12 cellular contexts compared by ENCODE assay signal in the genomic region with DNA sequence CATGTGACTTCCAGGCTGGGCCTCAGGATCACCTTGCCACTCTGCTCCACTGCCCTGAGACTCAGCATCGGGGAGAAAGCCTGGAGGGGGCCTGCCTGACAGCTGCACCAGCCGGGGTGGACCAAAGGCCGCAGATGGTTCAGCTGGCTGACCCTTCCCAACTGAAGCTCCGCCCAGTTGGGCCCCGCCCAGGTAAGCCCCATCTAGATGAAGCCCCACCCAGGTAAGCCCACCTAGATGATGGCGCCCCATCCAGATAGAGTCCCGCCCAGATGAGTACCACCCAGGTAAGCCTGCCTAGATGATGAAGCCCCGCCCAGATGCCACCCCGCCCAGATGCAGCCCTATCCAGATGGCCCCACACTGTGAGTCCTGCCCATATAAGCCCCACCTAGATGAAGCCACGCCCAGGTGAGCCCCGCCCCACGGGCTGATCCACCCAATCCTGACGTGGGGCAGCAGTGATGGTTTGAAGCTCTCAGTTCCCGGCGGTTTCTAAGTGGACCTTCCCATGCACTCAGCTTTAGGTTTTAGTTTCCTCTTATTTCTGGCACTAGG. TPM values are rescaled to one million over a fixed set of nuclear protein-coding genes. Genes with fewer than 3 reads are reported as not detected.
A peak's percentile ranks its signal among the peaks of the same experiment; 100 is the strongest.
DNase-seq lines count a peak whose midpoint lies in the region; ATAC-seq lines count a peak whose summit lies in the region.
"Had no signal": no experiment of that assay in that cellular context is flagged by ENCODE, and none has a peak within 500 bp of the region (broad histone marks: within the 10 kb centered on the region; RNA-seq: fewer than 3 reads in every experiment).

No MANE protein-coding gene starts in this region.

- no peaks in the 10 kb centered on the region for H3K27me3 Mint-ChIP-seq in activated T-cell treated with anti-CD3 and anti-CD28 coated beads, Interleukin-2, amount 50 U/mL, for 24 hours
- H3K27me3 Mint-ChIP-seq in activated T-cell treated with anti-CD3 and anti-CD28 coated beads, Interleukin-2, amount 50 U/mL, for 4 hours (ENCODE audit: low read depth): no peaks in the 10 kb centered on the region
- no peaks in the 10 kb centered on the region for H3K27me3 Mint-ChIP-seq in activated naive CD8-positive, alpha-beta T cell treated with anti-CD3 and anti-CD28 coated beads for 36 hours
- H3K27me3 Mint-ChIP-seq: stimulated activated naive CD8-positive, alpha-beta T cell treated with anti-CD3 and anti-CD28 coated beads, Interleukin-15, Interleukin-2, amounts not matched to agents 100 ng/mL and 50 ng/mL, for 24 hours had no signal

- H3K4me3 Mint-ChIP-seq in activated T-cell treated with anti-CD3 and anti-CD28 coated beads, Interleukin-2, amount 50 U/mL, for 24 hours: no peak overlapping the region
- no peak overlapping the region for H3K4me3 Mint-ChIP-seq in activated T-cell treated with anti-CD3 and anti-CD28 coated beads, Interleukin-2, amount 50 U/mL, for 4 hours
- H3K4me3 Mint-ChIP-seq in activated naive CD8-positive, alpha-beta T cell treated with anti-CD3 and anti-CD28 coated beads for 36 hours: no peak overlapping the region
- no peak overlapping the region for H3K4me3 Mint-ChIP-seq in stimulated activated effector memory CD8-positive, alpha-beta T cell treated with anti-CD3 and anti-CD28 coated beads, Interleukin-12 subunit alpha, Interleukin-12 subunit beta, amount 100 ng/mL, for 72 hours
- H3K4me3 Mint-ChIP-seq: stimulated activated naive CD8-positive, alpha-beta T cell treated with anti-CD3 and anti-CD28 coated beads, Interleukin-15, Interleukin-2, amounts not matched to agents 100 ng/mL and 50 ng/mL, for 24 hours had no signal

- no peaks in the 10 kb centered on the region for H3K36me3 Mint-ChIP-seq in activated T-cell treated with anti-CD3 and anti-CD28 coated beads, Interleukin-2, amount 50 U/mL, for 24 hours (ENCODE audit: low read depth)
- H3K36me3 Mint-ChIP-seq in activated T-cell treated with anti-CD3 and anti-CD28 coated beads, Interleukin-2, amount 50 U/mL, for 4 hours (ENCODE audit: insufficient read depth): no peaks in the 10 kb centered on the region
- H3K36me3 Mint-ChIP-seq in activated naive CD8-positive, alpha-beta T cell treated with anti-CD3 and anti-CD28 coated beads for 36 hours: no peaks in the 10 kb centered on the region
- H3K36me3 Mint-ChIP-seq in stimulated activated effector memory CD8-positive, alpha-beta T cell treated with anti-CD3 and anti-CD28 coated beads, Interleukin-12 subunit alpha, Interleukin-12 subunit beta, amount 100 ng/mL, for 72 hours: peaks cover 11% of the 10 kb centered on the region

- DNase-seq in activated T-cell treated with anti-CD3 and anti-CD28 coated beads, Interleukin-2, amount 50 U/mL, for 24 hours: no peak
- DNase-seq in activated T-cell treated with anti-CD3 and anti-CD28 coated beads, Interleukin-2, amount 50 U/mL, for 4 hours: no peak
- DNase-seq in NAMALWA (ENCODE audit: low spot score) (peak; percentile 71), NCI-H1930 (lab: John Stamatoyannopoulos, UW) (no peak), NCI-H1105 (lab: John Stamatoyannopoulos, UW) (no peak), amniotic stem cell (lab: John Stamatoyannopoulos, UW) (no peak)
- DNase-seq in activated naive CD8-positive, alpha-beta T cell treated with anti-CD3 and anti-CD28 coated beads for 36 hours: peak; percentile 31
- DNase-seq in stimulated activated effector memory CD8-positive, alpha-beta T cell treated with anti-CD3 and anti-CD28 coated beads, Interleukin-12 subunit alpha, Interleukin-12 subunit beta, amount 100 ng/mL, for 72 hours (ENCODE audit: low spot score in 2 of 2): no peak
- DNase-seq: foreskin fibroblast; islet precursor cell; stimulated activated CD4-positive, alpha-beta T cell treated with anti-CD3 and anti-CD28 coated beads, Interleukin-2, amount 100 ng/mL, for 48 hours had no signal

- H3K27ac Mint-ChIP-seq in activated T-cell treated with anti-CD3 and anti-CD28 coated beads, Interleukin-2, amount 50 U/mL, for 24 hours: peak overlapping the region; percentile 2
- H3K27ac Mint-ChIP-seq in activated naive CD8-positive, alpha-beta T cell treated with anti-CD3 and anti-CD28 coated beads for 36 hours: no peak overlapping the region
- H3K27ac Mint-ChIP-seq in stimulated activated effector memory CD8-positive, alpha-beta T cell treated with anti-CD3 and anti-CD28 coated beads, Interleukin-12 subunit alpha, Interleukin-12 subunit beta, amount 100 ng/mL, for 72 hours: peak overlapping the region; percentile 85
- H3K27ac Mint-ChIP-seq: stimulated activated naive CD8-positive, alpha-beta T cell treated with anti-CD3 and anti-CD28 coated beads, Interleukin-15, Interleukin-2, amounts not matched to agents 100 ng/mL and 50 ng/mL, for 24 hours had no signal

- no peak for ATAC-seq in activated T-cell treated with anti-CD3 and anti-CD28 coated beads, Interleukin-2, amount 50 U/mL, for 4 hours
- ATAC-seq in stimulated activated effector memory CD8-positive, alpha-beta T cell treated with anti-CD3 and anti-CD28 coated beads, Interleukin-12 subunit alpha, Interleukin-12 subunit beta, amount 100 ng/mL, for 72 hours: no peak

- peaks cover 54% of the 10 kb centered on the region for H3K4me1 Mint-ChIP-seq in activated T-cell treated with anti-CD3 and anti-CD28 coated beads, Interleukin-2, amount 50 U/mL, for 24 hours (ENCODE audit: low read depth)
- peaks cover 56% of the 10 kb centered on the region for H3K4me1 Mint-ChIP-seq in activated T-cell treated with anti-CD3 and anti-CD28 coated beads, Interleukin-2, amount 50 U/mL, for 4 hours (ENCODE audit: low read depth)
- H3K4me1 Mint-ChIP-seq in activated naive CD8-positive, alpha-beta T cell treated with anti-CD3 and anti-CD28 coated beads for 36 hours: peaks cover 29% of the 10 kb centered on the region
- H3K4me1 Mint-ChIP-seq in stimulated activated effector memory CD8-positive, alpha-beta T cell treated with anti-CD3 and anti-CD28 coated beads, Interleukin-12 subunit alpha, Interleukin-12 subunit beta, amount 100 ng/mL, for 72 hours: peaks cover 77% of the 10 kb centered on the region

- no peaks in the 10 kb centered on the region for H3K9me3 Mint-ChIP-seq in activated T-cell treated with anti-CD3 and anti-CD28 coated beads, Interleukin-2, amount 50 U/mL, for 24 hours
- no peaks in the 10 kb centered on the region for H3K9me3 Mint-ChIP-seq in activated T-cell treated with anti-CD3 and anti-CD28 coated beads, Interleukin-2, amount 50 U/mL, for 4 hours
- no peaks in the 10 kb centered on the region for H3K9me3 Mint-ChIP-seq in activated naive CD8-positive, alpha-beta T cell treated with anti-CD3 and anti-CD28 coated beads for 36 hours
- no peaks in the 10 kb centered on the region for H3K9me3 Mint-ChIP-seq in stimulated activated effector memory CD8-positive, alpha-beta T cell treated with anti-CD3 and anti-CD28 coated beads, Interleukin-12 subunit alpha, Interleukin-12 subunit beta, amount 100 ng/mL, for 72 hours
- H3K9me3 Mint-ChIP-seq: stimulated activated naive CD8-positive, alpha-beta T cell treated with anti-CD3 and anti-CD28 coated beads, Interleukin-15, Interleukin-2, amounts not matched to agents 100 ng/mL and 50 ng/mL, for 24 hours had no signal

RNA-seq across cellular contexts. Expression of gene ZFYVE28, which starts 10.0 kb away (rescaled TPM):
- total RNA-seq in activated T-cell treated with anti-CD3 and anti-CD28 coated beads, Interleukin-2, amount 50 U/mL, for 4 hours: 10 to 100 TPM in 1 of 3 donors, 1 to 10 TPM in 2; 7.0 to 10.1 (median 7.1) TPM
- 1 to 10 TPM; 3.8 to 4.6 TPM for total RNA-seq in activated naive CD8-positive, alpha-beta T cell treated with anti-CD3 and anti-CD28 coated beads for 36 hours

RNA-seq across cellular contexts. Expression of gene CFAP99, which starts 10.3 kb away (rescaled TPM):
- not detected for total RNA-seq in activated T-cell treated with anti-CD3 and anti-CD28 coated beads, Interleukin-2, amount 50 U/mL, for 4 hours
- total RNA-seq in activated naive CD8-positive, alpha-beta T cell treated with anti-CD3 and anti-CD28 coated beads for 36 hours: not detected

Comparison
In these comparisons a context has a peak if more than half of its experiments do, and no peak if none do; other contexts are left out.
1. DNase-seq: peak in NAMALWA (single experiment) and activated naive CD8-positive, alpha-beta T cell treated with anti-CD3 and anti-CD28 coated beads for 36 hours (single experiment); none in activated T-cell treated with anti-CD3 and anti-CD28 coated beads, Interleukin-2, amount 50 U/mL, for 24 hours (single experiment), activated T-cell treated with anti-CD3 and anti-CD28 coated beads, Interleukin-2, amount 50 U/mL, for 4 hours (single experiment), stimulated activated effector memory CD8-positive, alpha-beta T cell treated with anti-CD3 and anti-CD28 coated beads, Interleukin-12 subunit alpha, Interleukin-12 subunit beta, amount 100 ng/mL, for 72 hours (0 of 2), NCI-H1930 (0 of 2), NCI-H1105 (single experiment) and amniotic stem cell (single experiment).